In genomic region chr16:53714080-53715050, GRCh38 we compare ENCODE assay signal across 14 cellular contexts. TPM values are rescaled to one million over a fixed set of nuclear protein-coding genes. Genes with fewer than 3 reads are reported as not detected.
A peak's percentile ranks its signal among the peaks of the same experiment; 100 is the strongest.
DNase-seq lines count a peak whose midpoint lies in the region; ATAC-seq and TF ChIP-seq lines count a peak whose summit lies in the region.
"Had no signal": no experiment of that assay in that cellular context is flagged by ENCODE, and none has a peak within 500 bp of the region (broad histone marks: within the 10 kb centered on the region; RNA-seq: fewer than 3 reads in every experiment).

No MANE protein-coding gene starts in this region.

- no peaks in the 10 kb centered on the region for H3K9me3 Mint-ChIP-seq in chondrocyte (ENCODE audit: low read depth)
- H3K9me3 Mint-ChIP-seq: activated naive CD4-positive, alpha-beta T cell treated with anti-CD3 and anti-CD28 coated beads, Interleukin-2, amount 50 U/mL, for 24 hours; stimulated activated naive CD8-positive, alpha-beta T cell treated with anti-CD3 and anti-CD28 coated beads, Interleukin-15, Interleukin-2, amounts not matched to agents 100 ng/mL and 50 ng/mL, for 24 hours had no signal

- ATAC-seq in esophagus mucosa (no peak), HG02798 (IDR thresholded peaks at IDR 0.05; ENCODE audit: poor library complexity, unreplicated experiment) (no peak)

- no peaks in the 10 kb centered on the region for H3K36me3 ChIP-seq in esophagus squamous epithelium
- no peaks in the 10 kb centered on the region for H3K36me3 ChIP-seq in Peyer's patch

- H3K4me1 ChIP-seq in esophagus squamous epithelium (peaks cover 0 to 36% (median 0%) of the 10 kb centered on the region in 3 donors), Peyer's patch (peaks cover 0 to 19% (median 0%) of the 10 kb centered on the region in 4 donors)

- WGBS in esophagus squamous epithelium, 2 donors: 62% methylated on average over 7 of the region's 7 CpGs

- H3K36me3 Mint-ChIP-seq in chondrocyte (ENCODE audit: low read depth): no peaks in the 10 kb centered on the region

- H3K27ac ChIP-seq in esophagus squamous epithelium: peak overlapping the region in 3 of 4 donors; percentile 1 to 16 (median 3)
- no peak overlapping the region for H3K27ac ChIP-seq in Peyer's patch
- H3K27ac ChIP-seq: dorsolateral prefrontal cortex, SK-N-MC had no signal

- no peak overlapping the region for H3K27ac Mint-ChIP-seq in chondrocyte (ENCODE audit: unreplicated experiment)
- H3K27ac Mint-ChIP-seq: activated naive CD4-positive, alpha-beta T cell treated with anti-CD3 and anti-CD28 coated beads, Interleukin-2, amount 50 U/mL, for 24 hours; stimulated activated naive CD8-positive, alpha-beta T cell treated with anti-CD3 and anti-CD28 coated beads, Interleukin-15, Interleukin-2, amounts not matched to agents 100 ng/mL and 50 ng/mL, for 24 hours had no signal

- H3K27me3 ChIP-seq in esophagus squamous epithelium (no peaks in the 10 kb centered on the region), Peyer's patch (no peaks in the 10 kb centered on the region)
- H3K27me3 ChIP-seq: dorsolateral prefrontal cortex had no signal

- H3K4me1 Mint-ChIP-seq in chondrocyte (ENCODE audit: low read depth): peaks cover 24% of the 10 kb centered on the region

- H3K27me3 Mint-ChIP-seq in chondrocyte (ENCODE audit: low read depth): no peaks in the 10 kb centered on the region
- H3K27me3 Mint-ChIP-seq: activated naive CD4-positive, alpha-beta T cell treated with anti-CD3 and anti-CD28 coated beads, Interleukin-2, amount 50 U/mL, for 24 hours; stimulated activated naive CD8-positive, alpha-beta T cell treated with anti-CD3 and anti-CD28 coated beads, Interleukin-15, Interleukin-2, amounts not matched to agents 100 ng/mL and 50 ng/mL, for 24 hours had no signal

- DNase-seq in GM04503 (ENCODE audit: low read depth) (peak; percentile 39), NCI-H2081 (lab: John Stamatoyannopoulos, UW) (peak; percentile 56 to 80), esophagus squamous epithelium (lab: John Stamatoyannopoulos, UW) (no peak), retina (peak; percentile 53), chondrocyte (ENCODE audit: low spot score) (no peak), Peyer's patch (no peak)
- DNase-seq: activated CD4-positive, alpha-beta T cell treated with anti-CD3 and anti-CD28 coated beads, Interleukin-2, amount 50 U/mL, for 4 hours; dorsolateral prefrontal cortex; NCI-H226 had no signal

- TF ChIP-seq CTCF in esophagus squamous epithelium (IDR thresholded peaks at IDR 0.05): no peak
- no peak for TF ChIP-seq CTCF in chondrocyte (IDR thresholded peaks at IDR 0.05)
- no peak for TF ChIP-seq CTCF in Peyer's patch (IDR thresholded peaks at IDR 0.05)

- no peak for TF ChIP-seq POLR2A in esophagus squamous epithelium (IDR thresholded peaks at IDR 0.05)
- no peak for TF ChIP-seq POLR2A in Peyer's patch (IDR thresholded peaks at IDR 0.05)

- no peaks in the 10 kb centered on the region for H3K9me3 ChIP-seq in esophagus squamous epithelium
- no peaks in the 10 kb centered on the region for H3K9me3 ChIP-seq in Peyer's patch

- H3K4me3 Mint-ChIP-seq in chondrocyte (ENCODE audit: unreplicated experiment): no peak overlapping the region
- H3K4me3 Mint-ChIP-seq: activated naive CD4-positive, alpha-beta T cell treated with anti-CD3 and anti-CD28 coated beads, Interleukin-2, amount 50 U/mL, for 24 hours; stimulated activated naive CD8-positive, alpha-beta T cell treated with anti-CD3 and anti-CD28 coated beads, Interleukin-15, Interleukin-2, amounts not matched to agents 100 ng/mL and 50 ng/mL, for 24 hours had no signal

- H3K4me3 ChIP-seq in esophagus squamous epithelium: no peak overlapping the region
- H3K4me3 ChIP-seq in Peyer's patch: no peak overlapping the region
- H3K4me3 ChIP-seq: SK-N-MC had no signal

- intact Hi-C loops in esophagus squamous epithelium (cut with DNase I): no loop called here

RNA-seq across cellular contexts. Expression of gene FTO, which starts 10.4 kb away (rescaled TPM):
- total RNA-seq in esophagus squamous epithelium: 10 to 100 TPM; 29.0 to 64.1 (median 48.1) TPM
- 33.3 TPM for total RNA-seq in esophagus mucosa
- 85.7 to 139 TPM (median 89.4 TPM) in 3 replicates for total RNA-seq in chondrocyte
- 10 to 100 TPM; 37.0 to 95.7 (median 45.1) TPM for total RNA-seq in Peyer's patch

RNA-seq across cellular contexts. Expression of gene RPGRIP1L, which starts 10.7 kb away (rescaled TPM):
- 1 to 10 TPM; 1.2 to 3.9 (median 3.7) TPM for total RNA-seq in esophagus squamous epithelium
- 2.9 TPM for total RNA-seq in esophagus mucosa
- total RNA-seq in chondrocyte: 10.8 to 20.0 TPM (median 12.5 TPM) in 3 replicates
- total RNA-seq in Peyer's patch: 1 to 10 TPM; 1.1 to 9.1 (median 3.3) TPM

Comparison
In these comparisons a context has a peak if more than half of its experiments do, and no peak if none do; other contexts are left out.
1. DNase-seq: peak in GM04503 (single experiment), NCI-H2081 (2 of 2) and retina (single experiment); none in esophagus squamous epithelium (single experiment), chondrocyte (single experiment) and Peyer's patch (0 of 3).
2. H3K27ac ChIP-seq: peak in esophagus squamous epithelium (3 of 4); none in Peyer's patch (0 of 4).